Comparison of ENCODE assay signal across 11 cellular contexts in genomic region chr7:47940482-47941001, GRCh38. TPM values are rescaled to one million over a fixed set of nuclear protein-coding genes. Genes with fewer than 3 reads are reported as not detected.
A peak's percentile ranks its signal among the peaks of the same experiment; 100 is the strongest.
DNase-seq lines count a peak whose midpoint lies in the region; ATAC-seq and TF ChIP-seq lines count a peak whose summit lies in the region.
"Had no signal": no experiment of that assay in that cellular context is flagged by ENCODE, and none has a peak within 500 bp of the region (broad histone marks: within the 10 kb centered on the region; RNA-seq: fewer than 3 reads in every experiment).

No MANE protein-coding gene starts in this region.

- 78 to 83% methylated on average over 10 of the region's 10 CpGs for WGBS in aorta, 2 donors

- peak overlapping the region; percentile 34 to 88 for H3K27ac ChIP-seq in aorta (ENCODE audit: low read depth in 1 of 2, low read length in 2 of 2)
- H3K27ac ChIP-seq: KMS-11 had no signal

- DNase-seq in RPMI7951 (ENCODE audit: low read depth) = peak; percentile 41
- peak; percentile 51 for DNase-seq in fibroblast of pulmonary artery (ENCODE audit: low read depth)
- peak; percentile 86 for DNase-seq in myocyte (ENCODE audit: low read depth)
- no peak for DNase-seq in aorta
- no peak for DNase-seq in NCI-H748 (lab: John Stamatoyannopoulos, UW; ENCODE audit: unreplicated experiment)
- DNase-seq in NCI-H2081 treated with DMSO at 0.1 percent for 48 hours (lab: John Stamatoyannopoulos, UW) = no peak
- DNase-seq: effector memory CD8-positive, alpha-beta T cell; mammary epithelial cell; NCI-H526 treated with DMSO at 0.1 percent for 48 hours had no signal

- H3K4me1 ChIP-seq in aorta (ENCODE audit: control insufficient read depth in 1 of 2, insufficient read depth in 2 of 2, low read length in 2 of 2) = no peaks in the 10 kb centered on the region

- ATAC-seq in aorta (ENCODE audit: low FRiP score) (peak; percentile 31), HG02642 (IDR thresholded peaks at IDR 0.05; ENCODE audit: poor library complexity, unreplicated experiment) (no peak)
- ATAC-seq: effector memory CD8-positive, alpha-beta T cell had no signal

- no peaks in the 10 kb centered on the region for H3K36me3 ChIP-seq in aorta (ENCODE audit: control insufficient read depth in 1 of 2, insufficient read depth in 2 of 2, low read length in 1 of 2)

- H3K4me3 ChIP-seq in fibroblast of pulmonary artery (replicated peaks; ENCODE audit: low read depth, low read length) (no peak overlapping the region), aorta (ENCODE audit: low read length in 2 of 2) (no peak overlapping the region)

- H3K9me3 ChIP-seq in aorta (ENCODE audit: control insufficient read depth, low read length) = no peaks in the 10 kb centered on the region

- intact Hi-C loops in aorta (cut with DNase I) = no loop called here

- no peak for TF ChIP-seq CTCF in fibroblast of pulmonary artery (IDR thresholded peaks at IDR 0.05; ENCODE audit: low read length, missing control alignments)

- no peaks in the 10 kb centered on the region for H3K27me3 ChIP-seq in aorta (ENCODE audit: control insufficient read depth in 1 of 2, insufficient read depth in 2 of 2, low read length in 1 of 2)

RNA-seq across cellular contexts. Expression of gene PKD1L1, which starts 7.7 kb away (rescaled TPM):
- total RNA-seq in RPMI7951 (2014; rRNA removed; shearing (Covaris generic)) = 0.10 and 0.12 TPM in 2 replicates
- total RNA-seq in myocyte (0.03 and 0.10 TPM in 2 replicates), aorta (1 to 10 TPM in 1 of 2 donors, under 1 TPM in 1; 0.52 to 1.2 TPM)
- polyA plus RNA-seq in myocyte (2012) = 0.47 TPM
- not detected for polyA plus RNA-seq in aorta

RNA-seq across cellular contexts. Expression of gene HUS1, which starts 38.9 kb away (rescaled TPM):
- 22.0 and 33.9 TPM in 2 replicates for total RNA-seq in RPMI7951 (2014; rRNA removed; shearing (Covaris generic))
- 47.0 and 73.0 TPM in 2 replicates for total RNA-seq in myocyte
- 27.0 TPM for polyA plus RNA-seq in myocyte (2012)
- 10 to 100 TPM; 28.2 to 32.9 TPM for total RNA-seq in aorta
- 10 to 100 TPM; 11.9 to 17.7 TPM for polyA plus RNA-seq in aorta

Comparison
In these comparisons a context has a peak if more than half of its experiments do, and no peak if none do; other contexts are left out.
1. DNase-seq: peak in RPMI7951 (single experiment), fibroblast of pulmonary artery (single experiment) and myocyte (single experiment); none in aorta (0 of 2), NCI-H748 (single experiment) and NCI-H2081 treated with DMSO at 0.1 percent for 48 hours (single experiment).